Comparison of ENCODE assay signal across 13 cellular contexts in genomic region chr12:119692410-119692809, GRCh38. TPM values are rescaled to one million over a fixed set of nuclear protein-coding genes. Genes with fewer than 3 reads are reported as not detected.
A peak's percentile ranks its signal among the peaks of the same experiment; 100 is the strongest.
DNase-seq lines count a peak whose midpoint lies in the region; ATAC-seq and TF ChIP-seq lines count a peak whose summit lies in the region.
"Had no signal": no experiment of that assay in that cellular context is flagged by ENCODE, and none has a peak within 500 bp of the region (broad histone marks: within the 10 kb centered on the region; RNA-seq: fewer than 3 reads in every experiment).

No MANE protein-coding gene starts in this region.

- H3K79me2 ChIP-seq in mammary epithelial cell (ENCODE audit: insufficient read depth, low read length) (no peaks in the 10 kb centered on the region), SK-N-SH (ENCODE audit: insufficient read depth) (no peaks in the 10 kb centered on the region)

- dilution Hi-C loops in mammary epithelial cell (cut with HindIII; ENCODE audit: low sequenced_read_pairs): no loop called here

- H3K27me3 Mint-ChIP-seq in MCF 10A (ENCODE audit: insufficient read depth, unreplicated experiment): no peaks in the 10 kb centered on the region

- 98% methylated on average over 5 of the region's 5 CpGs for WGBS in mammary epithelial cell (ENCODE audit: low coverage, missing lambda C conversion rate)
- WGBS in SK-N-SH (ENCODE audit: low lambda C conversion rate): 41% methylated on average over 5 of the region's 5 CpGs
- WGBS in transverse colon (ENCODE audit: low coverage in 1 of 2), 2 donors: 33 to 45% methylated on average over 5 of the region's 5 CpGs

- no peak for TF ChIP-seq CTCF in MCF 10A (IDR thresholded peaks at IDR 0.05; ENCODE audit: unreplicated experiment)
- no peak for TF ChIP-seq CTCF in mammary epithelial cell (conservative IDR thresholded peaks at IDR 0.05 in 1 of 2, IDR thresholded peaks at IDR 0.05 in 1 of 2; ENCODE audit: extremely low read depth in 1 of 2, insufficient read depth in 1 of 2, low read depth in 1 of 2, low read length in 2 of 2)
- no peak for TF ChIP-seq CTCF in SK-N-SH (IDR thresholded peaks at IDR 0.05)
- TF ChIP-seq CTCF in left lung (IDR thresholded peaks at IDR 0.05): no peak
- no peak for TF ChIP-seq CTCF in transverse colon (IDR thresholded peaks at IDR 0.05)

- H3K27me3 ChIP-seq in mammary epithelial cell (ENCODE audit: insufficient read depth, low read length) (no peaks in the 10 kb centered on the region), SK-N-SH (ENCODE audit: insufficient read depth) (no peaks in the 10 kb centered on the region), left lung (no peaks in the 10 kb centered on the region), transverse colon (no peaks in the 10 kb centered on the region)
- H3K27me3 ChIP-seq: foreskin keratinocyte, testis had no signal

- POLR2A ChIA-PET in MCF 10A (lab: Yijun Ruan, JAX): interaction anchor here (1.0 kb wide), 1 partner anchor 18 kb away, joined by 3 read pairs; no protein-coding TSS in a partner anchor
- POLR2A ChIA-PET in SK-N-SH (lab: Yijun Ruan, JAX): no interaction called here

- in situ Hi-C loops in mammary epithelial cell (cut with MboI; ENCODE audit: low sequenced_read_pairs in 2 of 2): no loop called here
- in situ Hi-C loops in transverse colon (cut with MboI; ENCODE audit: low pct_ligation_motif_present in 1 of 4, low pct_unique_long_range_greater_than_20kb in 1 of 4, low sequenced_read_pairs in 3 of 4): no loop called here

- H3K4me2 ChIP-seq in mammary epithelial cell (ENCODE audit: insufficient read depth, low read depth, low read length): no peak overlapping the region
- H3K4me2 ChIP-seq in SK-N-SH: peak overlapping the region; percentile 63

- peaks cover 15% of the 10 kb centered on the region for H3K36me3 Mint-ChIP-seq in MCF 10A (ENCODE audit: insufficient read depth, unreplicated experiment)

- no peak for TF ChIP-seq POLR2A in transverse colon (IDR thresholded peaks at IDR 0.05)

- H3K27ac ChIP-seq in mammary epithelial cell (ENCODE audit: insufficient read depth, low read depth, low read length): no peak overlapping the region
- H3K27ac ChIP-seq in SK-N-SH (ENCODE audit: low read depth in 2 of 2, low read length in 1 of 2): peak overlapping the region; percentile 72 to 83
- peak overlapping the region; percentile 28 to 51 for H3K27ac ChIP-seq in left lung
- H3K27ac ChIP-seq in transverse colon: peak overlapping the region; percentile 74 to 82 (median 76)
- H3K27ac ChIP-seq: foreskin keratinocyte, testis had no signal

- TF ChIP-seq RAD21 in SK-N-SH (IDR thresholded peaks at IDR 0.05; ENCODE audit: low read length): no peak

- CTCF ChIA-PET in MCF 10A (lab: Yijun Ruan, JAX): no interaction called here
- CTCF ChIA-PET in mammary epithelial cell (lab: Charles Lee; ENCODE audit: low non-redundant PET): interaction anchor here (0.5 kb wide), 1 partner anchor 16 kb away, joined by 3 read pairs; no protein-coding TSS in a partner anchor
- CTCF ChIA-PET in SK-N-SH (lab: Yijun Ruan, JAX): no interaction called here

- peaks cover 19% of the 10 kb centered on the region for H3K4me1 Mint-ChIP-seq in MCF 10A (ENCODE audit: insufficient read depth, unreplicated experiment)

- H3K9me3 Mint-ChIP-seq in MCF 10A (ENCODE audit: unreplicated experiment): no peaks in the 10 kb centered on the region

- TF ChIP-seq EP300 in SK-N-SH (IDR thresholded peaks at IDR 0.05; ENCODE audit: borderline replicate concordance in 1 of 2, low read depth in 1 of 2, low read length in 1 of 2): no peak
- TF ChIP-seq EP300 in transverse colon (IDR thresholded peaks at IDR 0.05; ENCODE audit: low read depth): no peak

- no peak for ATAC-seq in left lung
- ATAC-seq: foreskin keratinocyte had no signal

- H3F3A ChIP-seq in SK-N-SH (replicated peaks; ENCODE audit: insufficient read depth): peaks cover 20% of the 10 kb centered on the region

- H2AFZ ChIP-seq in mammary epithelial cell (ENCODE audit: low read depth, low read length): no peak overlapping the region
- H2AFZ ChIP-seq in SK-N-SH (ENCODE audit: low read depth): no peak overlapping the region

- H3K9ac ChIP-seq in mammary epithelial cell (ENCODE audit: insufficient read depth, low read length) (no peak overlapping the region), SK-N-SH (no peak overlapping the region)

- H3K4me3 Mint-ChIP-seq in MCF 10A (ENCODE audit: unreplicated experiment): no peak overlapping the region

- H3K36me3 ChIP-seq in mammary epithelial cell (ENCODE audit: insufficient read depth, low read length) (peaks cover under 1% of the 10 kb centered on the region), SK-N-SH (replicated peaks in 1 of 2; ENCODE audit: control insufficient read depth in 1 of 2, insufficient read depth in 2 of 2, low read length in 1 of 2) (no peaks in the 10 kb centered on the region), left lung (peaks cover 0 to 16% of the 10 kb centered on the region in 2 donors), transverse colon (no peaks in the 10 kb centered on the region)

- no peak for DNase-seq in MCF 10A (ENCODE audit: unreplicated experiment)
- DNase-seq in mammary epithelial cell: no peak
- peak; percentile 39 for DNase-seq in SK-N-SH
- DNase-seq in left lung: no peak
- no peak for DNase-seq in transverse colon
- DNase-seq in activated CD8-positive, alpha-beta memory T cell treated with anti-CD3 and anti-CD28 coated beads for 24 hours: no peak
- DNase-seq in posterior cingulate gyrus: no peak
- DNase-seq in NCI-H2227 treated with DMSO at 0.1 percent for 48 hours (lab: John Stamatoyannopoulos, UW): no peak
- DNase-seq: 8988T, NCI-H526, SIG-M5, testis had no signal

- no TSS peak for BruUV-seq in MCF 10A (replicated peaks; lab: Mats Ljungman, UMichigan)
- BruUV-seq in mammary epithelial cell (replicated peaks; lab: Mats Ljungman, UMichigan): no TSS peak

- no peaks in the 10 kb centered on the region for H3K9me3 ChIP-seq in mammary epithelial cell (replicated peaks; ENCODE audit: insufficient read depth, low read length)
- H3K9me3 ChIP-seq in SK-N-SH: no peaks in the 10 kb centered on the region
- H3K9me3 ChIP-seq in left lung: no peaks in the 10 kb centered on the region
- no peaks in the 10 kb centered on the region for H3K9me3 ChIP-seq in transverse colon
- H3K9me3 ChIP-seq: testis had no signal

- peak overlapping the region; percentile 73 for H3K27ac Mint-ChIP-seq in MCF 10A (ENCODE audit: low read depth, unreplicated experiment)

- H4K20me1 ChIP-seq in mammary epithelial cell (ENCODE audit: insufficient read depth, low read length) (no peaks in the 10 kb centered on the region), SK-N-SH (ENCODE audit: insufficient read depth) (peaks cover 4% of the 10 kb centered on the region; the same call in 1 of the 2 replicates)

- H3K4me3 ChIP-seq in mammary epithelial cell (replicated peaks in 1 of 3; ENCODE audit: insufficient read depth in 1 of 3, low read depth in 2 of 3, low read length in 3 of 3): no peak overlapping the region
- H3K4me3 ChIP-seq in SK-N-SH (ENCODE audit: low read depth in 2 of 2, low read length in 1 of 2): no peak overlapping the region
- no peak overlapping the region for H3K4me3 ChIP-seq in left lung
- H3K4me3 ChIP-seq in transverse colon: no peak overlapping the region
- H3K4me3 ChIP-seq: testis had no signal

- H3K4me1 ChIP-seq in mammary epithelial cell (ENCODE audit: insufficient read depth, low read length) (no peaks in the 10 kb centered on the region), SK-N-SH (ENCODE audit: control insufficient read depth in 1 of 2, insufficient read depth in 2 of 2, low read depth in 1 of 2, low read length in 1 of 2) (peaks cover 18 to 20% of the 10 kb centered on the region in 2 experiments), left lung (peaks cover 10 to 14% of the 10 kb centered on the region in 2 donors), transverse colon (peaks cover 15 to 57% (median 28%) of the 10 kb centered on the region in 4 donors)
- H3K4me1 ChIP-seq: foreskin keratinocyte had no signal

- no peaks in the 10 kb centered on the region for H3K9me2 ChIP-seq in SK-N-SH

- intact Hi-C loops in MCF 10A (cut with micrococcal nuclease): loop anchor here (10.0 kb wide), 1 partner anchor 92 kb away; no protein-coding TSS in a partner anchor
- intact Hi-C loops in mammary epithelial cell (cut with micrococcal nuclease): no loop called here
- intact Hi-C loops in left lung (cut with DNase I): no loop called here
- intact Hi-C loops in transverse colon (cut with DNase I; ENCODE audit: low total_unique reads): no loop called here
- intact Hi-C loops in posterior cingulate gyrus (cut with DNase I): no loop called here

TF ChIP-seq in SK-N-SH, 30 proteins besides CTCF, POLR2A, EP300 and RAD21 (continues in another document):
- peak; percentile 96 for TF ChIP-seq TCF12 (IDR thresholded peaks at IDR 0.05)
- no peak for TF ChIP-seq TEAD4 (IDR thresholded peaks at IDR 0.05; ENCODE audit: borderline replicate concordance, insufficient read depth)
- TF ChIP-seq FOSL2 (IDR thresholded peaks at IDR 0.05; ENCODE audit: borderline replicate concordance, low read depth): no peak
- peak; percentile 45 for TF ChIP-seq JUND (IDR thresholded peaks at IDR 0.05)
- TF ChIP-seq PBX3 (IDR thresholded peaks at IDR 0.05): peak; percentile 84
- TF ChIP-seq RFX5 (IDR thresholded peaks at IDR 0.05; ENCODE audit: low read length): no peak
- TF ChIP-seq ELF1 (IDR thresholded peaks at IDR 0.05): peak; percentile 61
- 0 out of 2 replicates have a peak, but pooled peaks have one; percentile 43 for TF ChIP-seq FOXM1 (IDR thresholded peaks at IDR 0.05; ENCODE audit: low read depth)
- no peak for TF ChIP-seq NRF1 (IDR thresholded peaks at IDR 0.05; ENCODE audit: low read depth, low read length)
- peak; percentile 67; the same call in 1 of the 2 replicates for TF ChIP-seq POLR2AphosphoS5 (IDR thresholded peaks at IDR 0.05; ENCODE audit: low read depth, low read length)
- no peak for TF ChIP-seq RCOR1 (IDR thresholded peaks at IDR 0.05; ENCODE audit: low read length)

RNA-seq across cellular contexts. Expression of gene PRKAB1, which starts 24.5 kb away (rescaled TPM):
- total RNA-seq in MCF 10A (2022): 22.5 and 27.2 TPM in 2 replicates
- total RNA-seq in mammary epithelial cell: 10 to 100 TPM; 21.8 to 33.4 TPM
- 18.3 TPM for polyA plus RNA-seq in mammary epithelial cell
- 31.1 TPM for polyA minus RNA-seq in mammary epithelial cell
- 28.9 and 41.8 TPM in 2 replicates for polyA plus RNA-seq in SK-N-SH (2012; rRNA removed)
- 24.4 and 25.6 TPM in 2 replicates for polyA plus RNA-seq in SK-N-SH (2012; cell fraction: cytosol; rRNA removed)
- 44.0 and 60.3 TPM in 2 replicates for polyA plus RNA-seq in SK-N-SH (2012; cell fraction: nucleus; rRNA removed)
- 10 to 100 TPM; 31.8 to 53.3 TPM for total RNA-seq in left lung
- total RNA-seq in transverse colon: 100 to 1,000 TPM in 1 of 4 donors, 10 to 100 TPM in 3; 46.0 to 151 (median 89.3) TPM
